Comparison of ENCODE assay signal across 17 cellular contexts in genomic region chr1:30405081-30405480, GRCh38.
A peak's percentile ranks its signal among the peaks of the same experiment; 100 is the strongest.
DNase-seq lines count a peak whose midpoint lies in the region; ATAC-seq and TF ChIP-seq lines count a peak whose summit lies in the region.
"Had no signal": no experiment of that assay in that cellular context is flagged by ENCODE, and none has a peak within 500 bp of the region (broad histone marks: within the 10 kb centered on the region; RNA-seq: fewer than 3 reads in every experiment).

No MANE protein-coding gene starts in this region.

- H3K4me3 ChIP-seq in RWPE2 (ENCODE audit: severe bottlenecking) (no peak overlapping the region), neuronal stem cell (ENCODE audit: low read length in 2 of 2) (no peak overlapping the region), upper lobe of right lung (no peak overlapping the region), Karpas-422 (ENCODE audit: low read length) (no peak overlapping the region)
- H3K4me3 ChIP-seq: HAP-1 had no signal

- H4K91ac ChIP-seq in neuronal stem cell (ENCODE audit: low read depth, low read length, poor library complexity): no peak overlapping the region

- H3K9me3 Mint-ChIP-seq in HFFc6: no peaks in the 10 kb centered on the region

- H3K36me3 ChIP-seq in RWPE2 (ENCODE audit: low read depth) (no peaks in the 10 kb centered on the region), neuronal stem cell (replicated peaks in 1 of 2; ENCODE audit: control insufficient read depth in 2 of 2, insufficient read depth in 2 of 2, low read length in 2 of 2) (no peaks in the 10 kb centered on the region), upper lobe of right lung (no peaks in the 10 kb centered on the region), Karpas-422 (ENCODE audit: insufficient read depth, low read length) (no peaks in the 10 kb centered on the region)
- H3K36me3 ChIP-seq: HAP-1 had no signal

- ATAC-seq in RWPE2 (ENCODE audit: low read depth) (no peak), upper lobe of right lung (no peak), T-helper 17 cell (no peak)

- no CpG with 5 or more reads among the region's 4 CpGs for WGBS in neuronal stem cell (ENCODE audit: extremely low coverage in 2 of 2, insufficient read length in 2 of 2, insufficient replicate concordance in 1 of 2), 2 donors

- H2BK12ac ChIP-seq in neuronal stem cell (ENCODE audit: low read length): no peak overlapping the region

- H3K27me3 ChIP-seq in RWPE2 (ENCODE audit: insufficient read depth, poor library complexity, severe bottlenecking): no peaks in the 10 kb centered on the region
- peaks cover 0 to 14% (median 0%) of the 10 kb centered on the region in 3 experiments for H3K27me3 ChIP-seq in neuronal stem cell (ENCODE audit: control insufficient read depth in 3 of 3, insufficient read depth in 3 of 3, low read depth in 1 of 3, low read length in 3 of 3)
- peaks cover 2% of the 10 kb centered on the region for H3K27me3 ChIP-seq in upper lobe of right lung
- no peaks in the 10 kb centered on the region for H3K27me3 ChIP-seq in Karpas-422 (ENCODE audit: low read length)

- H3K27me3 Mint-ChIP-seq in T-helper 17 cell: peaks cover 75% of the 10 kb centered on the region
- H3K27me3 Mint-ChIP-seq in HFFc6 (ENCODE audit: insufficient read depth): peaks cover 39% of the 10 kb centered on the region

- H3K14ac ChIP-seq in neuronal stem cell (ENCODE audit: low read length): no peak overlapping the region

- no peak overlapping the region for H3K9ac ChIP-seq in neuronal stem cell (ENCODE audit: low read depth, low read length, poor library complexity)
- no peak overlapping the region for H3K9ac ChIP-seq in Karpas-422 (ENCODE audit: low read length)

- H3K4me1 Mint-ChIP-seq in T-helper 17 cell (no peaks in the 10 kb centered on the region), HFFc6 (ENCODE audit: low read depth) (peaks cover 17% of the 10 kb centered on the region)

- DNase-seq in activated effector memory CD4-positive, alpha-beta T cell treated with anti-CD3 and anti-CD28 coated beads, Interleukin-2, amount 50 U/mL, for 16 hours: peak; percentile 38
- DNase-seq in activated effector memory CD4-positive, alpha-beta T cell treated with Interleukin-2 at 50 U/mL for 16 hours: no peak
- peak; percentile 34 for DNase-seq in RWPE2 (ENCODE audit: low spot score)
- DNase-seq in neuronal stem cell (ENCODE audit: low spot score): no peak
- DNase-seq in upper lobe of right lung: peak; percentile 39
- DNase-seq in T-helper 17 cell: no peak
- no peak for DNase-seq in Karpas-422
- no peak for DNase-seq in HFFc6
- DNase-seq: COR-L47, DMS153, NCI-H1417 treated with DMSO at 0.1 percent for 48 hours, NCI-H2029, NCI-H510A, NCI-H82 had no signal

- no peak overlapping the region for H2BK5ac ChIP-seq in neuronal stem cell (ENCODE audit: low read length)

- intact Hi-C loops in upper lobe of right lung (cut with DNase I): no loop called here

- no peak overlapping the region for H2BK15ac ChIP-seq in neuronal stem cell (ENCODE audit: low read length)

- H3K4me2 ChIP-seq in neuronal stem cell (ENCODE audit: insufficient read depth, low read length, poor library complexity, severe bottlenecking) (no peak overlapping the region), Karpas-422 (ENCODE audit: low read depth, low read length, poor library complexity, severe bottlenecking) (no peak overlapping the region)

- H3K4me1 ChIP-seq in RWPE2 (ENCODE audit: insufficient read depth, poor library complexity, severe bottlenecking) (no peaks in the 10 kb centered on the region), neuronal stem cell (ENCODE audit: control insufficient read depth in 2 of 2, insufficient read depth in 1 of 2, low read depth in 1 of 2, low read length in 2 of 2) (peaks cover 0 to 13% of the 10 kb centered on the region in 2 donors), upper lobe of right lung (no peaks in the 10 kb centered on the region), Karpas-422 (ENCODE audit: low read length) (peaks cover 10% of the 10 kb centered on the region)
- H3K4me1 ChIP-seq: HAP-1 had no signal

- H3K27ac ChIP-seq in RWPE2 (ENCODE audit: poor library complexity, severe bottlenecking) (no peak overlapping the region), neuronal stem cell (replicated peaks; ENCODE audit: low read length) (no peak overlapping the region), upper lobe of right lung (no peak overlapping the region), Karpas-422 (ENCODE audit: low read length) (no peak overlapping the region)
- H3K27ac ChIP-seq: C4-2B had no signal

- H2BK120ac ChIP-seq in neuronal stem cell (ENCODE audit: low read depth, low read length): no peak overlapping the region

- H3K4ac ChIP-seq in neuronal stem cell (ENCODE audit: low read length): no peak overlapping the region

- H3K23ac ChIP-seq in neuronal stem cell (ENCODE audit: low read depth, low read length, poor library complexity): peak overlapping the region; percentile 17

- no peak overlapping the region for H2AK5ac ChIP-seq in neuronal stem cell (ENCODE audit: low read depth, low read length)

- no peak overlapping the region for H4K8ac ChIP-seq in neuronal stem cell (ENCODE audit: low read depth, low read length)

- no peaks in the 10 kb centered on the region for H3K79me1 ChIP-seq in neuronal stem cell (ENCODE audit: low read depth, low read length)

- H3K9me3 ChIP-seq in RWPE2 (ENCODE audit: severe bottlenecking): no peaks in the 10 kb centered on the region
- no peaks in the 10 kb centered on the region for H3K9me3 ChIP-seq in neuronal stem cell (replicated peaks in 1 of 2; ENCODE audit: control insufficient read depth in 2 of 2, insufficient read depth in 1 of 2, low read depth in 1 of 2, low read length in 2 of 2)
- H3K9me3 ChIP-seq in upper lobe of right lung: no peaks in the 10 kb centered on the region
- H3K9me3 ChIP-seq in T-helper 17 cell (ENCODE audit: control insufficient read depth, low read length, poor library complexity, severe bottlenecking): no peaks in the 10 kb centered on the region
- H3K9me3 ChIP-seq in Karpas-422 (ENCODE audit: low read length): no peaks in the 10 kb centered on the region
- H3K9me3 ChIP-seq: HAP-1 had no signal

- no peak for TF ChIP-seq CTCF in RWPE2 (IDR thresholded peaks at IDR 0.05; ENCODE audit: poor library complexity, severe bottlenecking)
- TF ChIP-seq CTCF in upper lobe of right lung (IDR thresholded peaks at IDR 0.05): no peak
- no peak for TF ChIP-seq CTCF in HFFc6 (IDR thresholded peaks at IDR 0.05)

- no peaks in the 10 kb centered on the region for H3K79me2 ChIP-seq in Karpas-422 (ENCODE audit: low read length)

- H3K18ac ChIP-seq in neuronal stem cell (ENCODE audit: low read length): no peak overlapping the region

- no peak overlapping the region for H2AFZ ChIP-seq in neuronal stem cell (ENCODE audit: low read length)
- H2AFZ ChIP-seq in Karpas-422 (ENCODE audit: low read length): no peak overlapping the region

- H4K20me1 ChIP-seq in Karpas-422 (ENCODE audit: insufficient read depth, low read depth, low read length): no peaks in the 10 kb centered on the region

- H3K36me3 Mint-ChIP-seq in T-helper 17 cell (ENCODE audit: low read depth) (peaks cover 2% of the 10 kb centered on the region), HFFc6 (ENCODE audit: low read depth) (no peaks in the 10 kb centered on the region)
- H3K36me3 Mint-ChIP-seq: IgD-negative memory B cell had no signal

- H3K27ac Mint-ChIP-seq in T-helper 17 cell (no peak overlapping the region), HFFc6 (no peak overlapping the region)
- H3K27ac Mint-ChIP-seq: IgD-negative memory B cell had no signal

- H3K4me3 Mint-ChIP-seq in T-helper 17 cell (no peak overlapping the region), HFFc6 (no peak overlapping the region)
- H3K4me3 Mint-ChIP-seq: IgD-negative memory B cell had no signal

- no peaks in the 10 kb centered on the region for H3K9me2 ChIP-seq in Karpas-422 (replicated peaks; ENCODE audit: insufficient read depth, low read length)

Comparison
In these comparisons a context has a peak if more than half of its experiments do, and no peak if none do; other contexts are left out.
1. DNase-seq: peak in activated effector memory CD4-positive, alpha-beta T cell treated with anti-CD3 and anti-CD28 coated beads, Interleukin-2, amount 50 U/mL, for 16 hours (single experiment), RWPE2 (single experiment) and upper lobe of right lung (single experiment); none in activated effector memory CD4-positive, alpha-beta T cell treated with Interleukin-2 at 50 U/mL for 16 hours (single experiment), neuronal stem cell (single experiment), T-helper 17 cell (0 of 3), Karpas-422 (single experiment) and HFFc6 (single experiment).